37 cellular contexts compared by ENCODE assay signal in the genomic region with DNA sequence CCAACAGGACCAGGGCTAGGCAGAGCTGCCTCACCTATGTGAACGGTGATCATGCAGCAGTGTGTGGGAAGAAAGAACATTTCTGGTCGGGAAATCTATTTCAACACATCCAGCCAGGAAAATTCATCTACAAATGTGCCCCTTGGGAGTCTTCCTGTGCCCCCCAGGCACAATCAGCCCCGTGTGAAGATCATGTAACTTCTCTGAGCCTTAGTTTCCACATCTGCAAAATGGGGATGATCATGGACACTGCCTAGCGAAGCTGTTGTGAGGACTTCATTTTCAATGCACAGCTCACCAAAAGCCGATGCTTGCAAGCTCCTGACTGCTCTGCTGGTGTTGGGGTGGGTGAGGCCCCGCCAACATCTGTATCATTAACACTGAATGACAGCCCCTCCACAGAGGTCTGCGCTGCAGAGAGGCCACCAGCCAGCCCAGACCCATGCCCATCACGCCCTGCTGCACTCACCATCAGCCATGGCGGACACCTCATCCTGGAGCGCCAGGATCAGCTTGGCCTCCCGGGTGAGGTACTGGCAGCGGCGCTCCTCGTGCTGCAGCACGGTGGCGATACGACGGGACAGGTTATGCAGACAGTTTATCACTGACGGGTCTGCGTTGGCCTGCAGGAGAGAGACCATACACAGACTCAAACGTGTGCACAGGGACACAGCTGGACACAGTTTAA. TPM values are rescaled to one million over a fixed set of nuclear protein-coding genes. Genes with fewer than 3 reads are reported as not detected.
"Had no signal": no experiment of that assay in that cellular context is flagged by ENCODE, and none has a peak within 500 bp of the region (broad histone marks: within the 10 kb centered on the region; RNA-seq: fewer than 3 reads in every experiment).

No MANE protein-coding gene starts in this region.

- H3K27me3 ChIP-seq: body of pancreas, colonic mucosa, esophagus squamous epithelium, heart right ventricle, left lung, neutrophil, upper lobe of right lung had no signal

- H3K27me3 Mint-ChIP-seq: activated CD4-positive, alpha-beta memory T cell treated with anti-CD3 and anti-CD28 coated beads, Interleukin-2, amount 10 ng/mL, durations not matched to agents 7 days and 5 days; activated CD4-positive, alpha-beta T cell treated with anti-CD3 and anti-CD28 coated beads, Interleukin-2, amount 10 ng/mL, durations not matched to agents 7 days and 5 days; stimulated activated memory B cell treated with anti-CD40 and anti-IgM and Interleukin-4, amounts not matched to agents 10 μg/mL and 1 μg/mL and 100 μg/mL, for 72 hours; stimulated activated naive CD8-positive, alpha-beta T cell treated with anti-CD3 and anti-CD28 coated beads, Interleukin-15, amount 100 ng/mL, for 72 hours; T-helper 17 cell had no signal

- H3K27ac Mint-ChIP-seq: activated CD4-positive, alpha-beta memory T cell treated with anti-CD3 and anti-CD28 coated beads, Interleukin-2, amount 10 ng/mL, durations not matched to agents 7 days and 5 days; activated CD4-positive, alpha-beta T cell treated with anti-CD3 and anti-CD28 coated beads, Interleukin-2, amount 10 ng/mL, durations not matched to agents 7 days and 5 days; activated T-helper 2 cell treated with anti-CD3 and anti-CD28 coated beads, Interferon-gamma antibody, Interleukin-2, Interleukin-4, amounts not matched to agents 10 μg/mL and 5 μg/mL and 100 μg/mL, durations not matched to agents 14 hours and 24 hours and 36 hours; nephron; stimulated activated memory B cell treated with anti-CD40 and anti-IgM and Interleukin-4, amounts not matched to agents 10 μg/mL and 1 μg/mL and 100 μg/mL, for 72 hours; stimulated activated naive CD8-positive, alpha-beta T cell treated with anti-CD3 and anti-CD28 coated beads, Interleukin-15, amount 100 ng/mL, for 72 hours; T-helper 17 cell had no signal

- H3K4me1 Mint-ChIP-seq: nephron; stimulated activated memory B cell treated with anti-CD40 and anti-IgM and Interleukin-4, amounts not matched to agents 10 μg/mL and 1 μg/mL and 100 μg/mL, for 72 hours had no signal

- H3K36me3 ChIP-seq: colonic mucosa had no signal

- DNase-seq: activated CD4-positive, alpha-beta memory T cell treated with anti-CD3 and anti-CD28 coated beads, Interleukin-2, amount 10 ng/mL, durations not matched to agents 7 days and 5 days; activated CD4-positive, alpha-beta T cell treated with anti-CD3 and anti-CD28 coated beads, Interleukin-2, amount 10 ng/mL, durations not matched to agents 7 days and 5 days; activated CD4-positive, CD25-positive, alpha-beta regulatory T cell treated with anti-CD3 and anti-CD28 coated beads, Interleukin-2, amount 50 U/mL, for 72 hours; activated T-cell treated with anti-CD3 and anti-CD28 coated beads, Interleukin-2, amount 50 U/mL, for 4 hours; body of pancreas; colonic mucosa; effector CD8-positive, alpha-beta T cell; esophagus squamous epithelium; foreskin melanocyte; heart right ventricle; left lung; retina; stimulated activated CD4-positive, alpha-beta T cell treated with anti-CD3 and anti-CD28 coated beads, Interleukin-12 subunit alpha, Interleukin-12 subunit beta, amount 100 ng/mL, for 4 hours; stimulated activated CD4-positive, alpha-beta T cell treated with anti-CD3 and anti-CD28 coated beads, Interleukin-4, amount 100 ng/mL, for 24 hours; stimulated activated naive CD8-positive, alpha-beta T cell treated with anti-CD3 and anti-CD28 coated beads, Interleukin-15, amount 100 ng/mL, for 72 hours; substantia nigra; T-helper 17 cell; T1000; upper lobe of right lung; WERI-Rb-1 had no signal

- H3K4me3 Mint-ChIP-seq: activated CD4-positive, alpha-beta memory T cell treated with anti-CD3 and anti-CD28 coated beads, Interleukin-2, amount 10 ng/mL, durations not matched to agents 7 days and 5 days; activated CD4-positive, alpha-beta T cell treated with anti-CD3 and anti-CD28 coated beads, Interleukin-2, amount 10 ng/mL, durations not matched to agents 7 days and 5 days; activated T-cell treated with anti-CD3 and anti-CD28 coated beads, Interleukin-2, amount 50 U/mL, for 4 hours; nephron; stimulated activated memory B cell treated with anti-CD40 and anti-IgM and Interleukin-4, amounts not matched to agents 10 μg/mL and 1 μg/mL and 100 μg/mL, for 72 hours; stimulated activated naive CD8-positive, alpha-beta T cell treated with anti-CD3 and anti-CD28 coated beads, Interleukin-15, amount 100 ng/mL, for 72 hours; T-helper 17 cell had no signal

- H3K27ac ChIP-seq: body of pancreas, colonic mucosa, epithelial cell of prostate, esophagus squamous epithelium, heart right ventricle, left lung, neutrophil, prostate gland, skin epidermis, upper lobe of right lung, WERI-Rb-1 had no signal

- H3K4me1 ChIP-seq: body of pancreas, colonic mucosa, left lung, prostate gland, upper lobe of right lung had no signal

- ATAC-seq: activated naive CD4-positive, alpha-beta T cell treated with anti-CD3 and anti-CD28 coated beads, Interleukin-2, amount 50 U/mL, for 72 hours; activated T-cell treated with anti-CD3 and anti-CD28 coated beads, Interleukin-2, amount 50 U/mL, for 4 hours; body of pancreas; left lung; sciatic nerve; stimulated activated memory B cell treated with anti-CD40 and anti-IgM and Interleukin-4, amounts not matched to agents 10 μg/mL and 1 μg/mL and 100 μg/mL, for 72 hours; stimulated activated naive CD8-positive, alpha-beta T cell treated with anti-CD3 and anti-CD28 coated beads, Interleukin-15, amount 100 ng/mL, for 72 hours; T-helper 17 cell; upper lobe of right lung had no signal

- H3K4me3 ChIP-seq: body of pancreas, colonic mucosa, esophagus squamous epithelium, heart right ventricle, left lung, lung, prostate gland, skin epidermis, upper lobe of right lung had no signal

- H3K9me3 ChIP-seq: body of pancreas, colonic mucosa, esophagus squamous epithelium, heart right ventricle, left lung, neutrophil, prostate gland, upper lobe of right lung had no signal

- H3K9me3 Mint-ChIP-seq: activated CD4-positive, alpha-beta memory T cell treated with anti-CD3 and anti-CD28 coated beads, Interleukin-2, amount 10 ng/mL, durations not matched to agents 7 days and 5 days; activated CD4-positive, alpha-beta T cell treated with anti-CD3 and anti-CD28 coated beads, Interleukin-2, amount 10 ng/mL, durations not matched to agents 7 days and 5 days; activated naive CD4-positive, alpha-beta T cell treated with anti-CD3 and anti-CD28 coated beads, Interleukin-2, amount 50 U/mL, for 72 hours; activated T-cell treated with anti-CD3 and anti-CD28 coated beads, Interleukin-2, amount 50 U/mL, for 4 hours; activated T-helper 2 cell treated with anti-CD3 and anti-CD28 coated beads, Interferon-gamma antibody, Interleukin-2, Interleukin-4, amounts not matched to agents 10 μg/mL and 5 μg/mL and 100 μg/mL, durations not matched to agents 14 hours and 24 hours and 36 hours; nephron; stimulated activated memory B cell treated with anti-CD40 and anti-IgM and Interleukin-4, amounts not matched to agents 10 μg/mL and 1 μg/mL and 100 μg/mL, for 72 hours; stimulated activated naive CD8-positive, alpha-beta T cell treated with anti-CD3 and anti-CD28 coated beads, Interleukin-15, amount 100 ng/mL, for 72 hours had no signal

- FAIRE-seq: endometrium, islet of Langerhans had no signal

RNA-seq across cellular contexts. Expression of gene HBZ, which starts 40.1 kb away (rescaled TPM):
- total RNA-seq: activated CD4-positive, alpha-beta memory T cell treated with anti-CD3 and anti-CD28 coated beads, Interleukin-2, amount 10 ng/mL, durations not matched to agents 7 days and 5 days; activated CD4-positive, alpha-beta T cell treated with anti-CD3 and anti-CD28 coated beads, Interleukin-2, amount 10 ng/mL, durations not matched to agents 7 days and 5 days; activated naive CD4-positive, alpha-beta T cell treated with anti-CD3 and anti-CD28 coated beads, Interleukin-2, amount 50 U/mL, for 72 hours; activated T-helper 2 cell treated with anti-CD3 and anti-CD28 coated beads, Interferon-gamma antibody, Interleukin-2, Interleukin-4, amounts not matched to agents 10 μg/mL and 5 μg/mL and 100 μg/mL, durations not matched to agents 14 hours and 24 hours and 36 hours; body of pancreas; dermis microvascular lymphatic vessel endothelial cell; esophagus squamous epithelium; glomerular endothelial cell; heart right ventricle; left lung; osteocyte; prostate gland; sciatic nerve; T-helper 17 cell; upper lobe of right lung had no signal

RNA-seq across cellular contexts. Expression of gene HBM, which starts 53.5 kb away (rescaled TPM):
- total RNA-seq: activated CD4-positive, alpha-beta memory T cell treated with anti-CD3 and anti-CD28 coated beads, Interleukin-2, amount 10 ng/mL, durations not matched to agents 7 days and 5 days; activated CD4-positive, alpha-beta T cell treated with anti-CD3 and anti-CD28 coated beads, Interleukin-2, amount 10 ng/mL, durations not matched to agents 7 days and 5 days; activated naive CD4-positive, alpha-beta T cell treated with anti-CD3 and anti-CD28 coated beads, Interleukin-2, amount 50 U/mL, for 72 hours; activated T-cell treated with anti-CD3 and anti-CD28 coated beads, Interleukin-2, amount 50 U/mL, for 4 hours; activated T-helper 2 cell treated with anti-CD3 and anti-CD28 coated beads, Interferon-gamma antibody, Interleukin-2, Interleukin-4, amounts not matched to agents 10 μg/mL and 5 μg/mL and 100 μg/mL, durations not matched to agents 14 hours and 24 hours and 36 hours; body of pancreas; colonic mucosa; dermis microvascular lymphatic vessel endothelial cell; esophagus squamous epithelium; glomerular endothelial cell; left lung; mucosa of gallbladder; osteocyte; prostate gland; T-helper 17 cell; upper lobe of right lung had no signal
- polyA plus RNA-seq: heart right ventricle, thymus had no signal
